In genomic region chr14:67623114-67623513, GRCh38 we compare ENCODE assay signal across 1 cellular context.
TF ChIP-seq lines count a peak whose summit lies in the region.

No MANE protein-coding gene starts in this region.

TF ChIP-seq in neural cell, 6 proteins besides CTCF, POLR2A, EP300 and RAD21 (continued from another document):
- no peak for TF ChIP-seq REST (IDR thresholded peaks at IDR 0.05; ENCODE audit: borderline replicate concordance)
- TF ChIP-seq TAF1 (IDR thresholded peaks at IDR 0.05; ENCODE audit: low read depth), result no peak
- TF ChIP-seq EZH2 (IDR thresholded peaks at IDR 0.05; ENCODE audit: borderline replicate concordance, insufficient read depth, low read length, poor library complexity, severe bottlenecking), result no peak
- TF ChIP-seq MXI1 (conservative IDR thresholded peaks at IDR 0.05; ENCODE audit: poor library complexity, severe bottlenecking), result no peak
